In the genomic region with DNA sequence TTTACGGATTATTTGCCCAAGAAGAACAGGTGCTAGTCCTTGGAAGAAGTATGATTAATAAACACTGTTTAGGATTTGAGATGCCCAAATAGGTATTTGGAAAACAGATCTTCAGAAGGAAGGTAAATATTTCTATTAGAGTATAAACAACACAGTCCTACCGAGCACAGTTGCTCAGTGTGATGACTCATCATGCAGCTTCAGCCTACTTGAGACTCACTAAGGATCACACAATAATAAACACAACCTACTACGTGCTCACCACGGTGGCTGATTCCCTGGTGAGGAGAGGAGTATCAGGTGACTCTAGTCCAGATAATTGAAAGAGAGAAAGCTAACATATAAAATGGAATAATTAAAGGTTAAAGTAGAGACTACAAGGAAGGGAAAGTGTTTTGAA, we compare ENCODE assay signal across 14 cellular contexts.
DNase-seq lines count a peak whose midpoint lies in the region; ATAC-seq, FAIRE-seq and TF ChIP-seq lines count a peak whose summit lies in the region.
"Had no signal": no experiment of that assay in that cellular context is flagged by ENCODE, and none has a peak within 500 bp of the region (broad histone marks: within the 10 kb centered on the region; RNA-seq: fewer than 3 reads in every experiment).

No MANE protein-coding gene starts in this region.

- peaks cover 0 to 9% of the 10 kb centered on the region in 2 donors for H3K4me1 ChIP-seq in aorta (ENCODE audit: control insufficient read depth in 1 of 2, insufficient read depth in 2 of 2, low read length in 2 of 2)
- H3K4me1 ChIP-seq: parathyroid adenoma had no signal

- DNase-seq in AG20443 (ENCODE audit: low spot score) (peak; percentile 26), HCEC 1CT (peak; percentile 63), bronchial epithelial cell (ENCODE audit: low read depth) (peak; percentile 42), myocyte (ENCODE audit: low read depth) (peak; percentile 47), T-helper 2 cell (no peak), aorta (no peak), SIG-M5 treated with dmso at 0.1 percent for 504 hours (lab: John Stamatoyannopoulos, UW; ENCODE audit: unreplicated experiment) (no peak)
- DNase-seq: activated CD8-positive, alpha-beta memory T cell treated with anti-CD3 and anti-CD28 coated beads for 24 hours had no signal

- intact Hi-C loops in aorta (cut with DNase I) = no loop called here

- H3K36me3 ChIP-seq in bronchial epithelial cell (ENCODE audit: control insufficient read depth, insufficient read depth, low read length) = no peaks in the 10 kb centered on the region
- no peaks in the 10 kb centered on the region for H3K36me3 ChIP-seq in aorta (ENCODE audit: control insufficient read depth in 1 of 2, insufficient read depth in 2 of 2, low read length in 1 of 2)
- H3K36me3 ChIP-seq: ascending aorta, BLaER1 had no signal

- no peak overlapping the region for H3K4me3 ChIP-seq in bronchial epithelial cell (ENCODE audit: low read depth, low read length)
- H3K4me3 ChIP-seq in aorta (ENCODE audit: low read length in 2 of 2) = no peak overlapping the region
- H3K4me3 ChIP-seq: ascending aorta, BLaER1 had no signal

- FAIRE-seq in bronchial epithelial cell (lab: Jason Lieb, UNC) = no peak
- FAIRE-seq: frontal cortex, GM12891 had no signal

- ATAC-seq in aorta (ENCODE audit: low FRiP score) = no peak
- ATAC-seq in HG02642 (IDR thresholded peaks at IDR 0.05; ENCODE audit: poor library complexity, unreplicated experiment) = no peak

- H3K27ac ChIP-seq in aorta (ENCODE audit: low read depth in 1 of 2, low read length in 2 of 2) = no peak overlapping the region
- H3K27ac ChIP-seq: ascending aorta, BLaER1, parathyroid adenoma had no signal

- H3K27me3 ChIP-seq in bronchial epithelial cell (ENCODE audit: control insufficient read depth, insufficient read depth, low read length) = no peaks in the 10 kb centered on the region
- no peaks in the 10 kb centered on the region for H3K27me3 ChIP-seq in aorta (ENCODE audit: control insufficient read depth in 1 of 2, insufficient read depth in 2 of 2, low read length in 1 of 2)
- H3K27me3 ChIP-seq: ascending aorta, BLaER1 had no signal

- TF ChIP-seq CTCF in bronchial epithelial cell (IDR thresholded peaks at IDR 0.05; ENCODE audit: insufficient read depth, low read length, severe bottlenecking) = no peak

- 28 to 32% methylated on average over 4 of the region's 4 CpGs for WGBS in aorta, 2 donors

- H3K9me3 ChIP-seq in aorta (ENCODE audit: control insufficient read depth, low read length) = no peaks in the 10 kb centered on the region
- H3K9me3 ChIP-seq: ascending aorta, BLaER1 had no signal

Comparison
In these comparisons a context has a peak if more than half of its experiments do, and no peak if none do; other contexts are left out.
1. DNase-seq: peak in AG20443 (single experiment), HCEC 1CT (single experiment), bronchial epithelial cell (single experiment) and myocyte (single experiment); none in T-helper 2 cell (0 of 5), aorta (0 of 2) and SIG-M5 treated with dmso at 0.1 percent for 504 hours (single experiment).